In the genomic region with DNA sequence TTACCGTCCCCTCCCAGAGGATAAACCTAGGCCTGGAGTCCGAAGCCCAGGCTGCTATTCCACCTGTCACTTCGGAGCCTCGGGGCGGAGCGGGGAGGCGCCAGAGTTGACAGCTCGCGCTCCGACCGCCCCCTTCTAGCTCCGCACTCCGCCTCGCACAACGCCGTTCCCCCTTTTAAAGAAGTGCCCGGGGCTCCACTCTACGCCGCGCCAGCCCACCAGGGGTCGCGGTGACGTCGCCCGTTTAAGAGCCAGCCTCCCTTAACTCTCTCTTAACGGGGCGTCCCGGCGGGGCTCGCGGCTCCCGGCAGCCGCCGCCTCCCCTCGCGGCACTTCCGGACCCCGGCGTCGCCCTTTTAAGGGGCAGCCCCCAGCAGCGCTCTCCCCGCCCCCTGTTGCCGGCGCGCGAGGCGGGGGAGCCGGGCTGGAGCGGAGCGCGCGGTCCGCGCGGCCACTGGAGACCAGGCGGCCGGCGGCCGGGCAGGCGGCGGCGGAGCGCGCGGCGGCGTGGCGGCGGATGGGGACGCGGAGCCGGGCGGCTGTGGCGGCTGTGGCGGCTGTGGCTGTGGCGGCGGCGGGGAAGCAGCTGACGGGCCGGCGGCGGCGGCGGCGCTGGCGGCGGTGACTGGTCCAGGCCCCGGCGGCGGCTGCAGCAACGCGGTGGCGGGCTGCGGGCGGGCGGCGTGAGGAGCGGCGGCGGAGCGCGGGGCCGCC, we compare ENCODE assay signal across 8 cellular contexts.
DNase-seq lines count a peak whose midpoint lies in the region; ATAC-seq lines count a peak whose summit lies in the region.

TSS of gene INAFM2 (plus strand) at position 454 of the 714 bp plus-strand sequence. CDS start 364 bp downstream, outside the sequence.

- H3K27ac Mint-ChIP-seq in memory B cell, result peak within 1 kb of the TSS; percentile 3

- H3K4me1 ChIP-seq in effector memory CD4-positive, alpha-beta T cell (ENCODE audit: control insufficient read depth, insufficient read depth, low read length, poor library complexity, severe bottlenecking), result peaks cover 7% of the 10 kb centered on the region

- DNase-seq in COLO668 (lab: John Stamatoyannopoulos, UW; ENCODE audit: unreplicated experiment) (peak; percentile 98), HS-27A (ENCODE audit: low read depth) (peak; percentile 76), memory B cell (ENCODE audit: low spot score in 2 of 2) (peak; percentile 82)
- peak; percentile 91 for DNase-seq in NK-92 treated with Interleukin-12 subunit alpha and Interleukin-12 subunit beta, amount 100 ng/mL, for 24 hours (lab: John Stamatoyannopoulos, UW)
- DNase-seq in activated CD8-positive, alpha-beta memory T cell treated with anti-CD3 and anti-CD28 coated beads for 24 hours, result peak; percentile 96
- DNase-seq in effector memory CD4-positive, alpha-beta T cell, result peak; percentile 82 to 84 (median 82)
- DNase-seq in stimulated activated CD8-positive, alpha-beta memory T cell treated with anti-CD3 and anti-CD28 coated beads, Interleukin-12 subunit alpha, Interleukin-12 subunit beta, amount 100 ng/mL, for 24 hours (ENCODE audit: extremely low read depth), result peak; percentile 79

- ATAC-seq in GM19467 (IDR thresholded peaks at IDR 0.05; ENCODE audit: unreplicated experiment) (peak; percentile 89), memory B cell (ENCODE audit: low read depth) (peak; percentile 88)

- peaks cover 3% of the 10 kb centered on the region for H3K27me3 Mint-ChIP-seq in memory B cell

- H3K27me3 ChIP-seq in effector memory CD4-positive, alpha-beta T cell (replicated peaks; ENCODE audit: control insufficient read depth, insufficient read depth, low read length, poor library complexity, severe bottlenecking), result no peaks in the 10 kb centered on the region

- H3K27ac ChIP-seq in effector memory CD4-positive, alpha-beta T cell (ENCODE audit: insufficient read depth, low read length, poor library complexity, severe bottlenecking), result peak within 1 kb of the TSS; percentile 59

- H3K4me3 ChIP-seq in effector memory CD4-positive, alpha-beta T cell (ENCODE audit: insufficient read depth, low read depth, low read length, poor library complexity, severe bottlenecking), result peak within 1 kb of the TSS; percentile 48

- H3K36me3 Mint-ChIP-seq in memory B cell, result no peaks in the 10 kb centered on the region

- no peaks in the 10 kb centered on the region for H3K9me3 ChIP-seq in effector memory CD4-positive, alpha-beta T cell (ENCODE audit: control insufficient read depth, low read length)

- H3K4me1 Mint-ChIP-seq in memory B cell, result peaks cover 24% of the 10 kb centered on the region

- peak within 1 kb of the TSS; percentile 67 for H3K4me3 Mint-ChIP-seq in memory B cell

- H3K36me3 ChIP-seq in effector memory CD4-positive, alpha-beta T cell (ENCODE audit: control insufficient read depth, insufficient read depth, low read length), result no peaks in the 10 kb centered on the region

- H3K9me3 Mint-ChIP-seq in memory B cell, result no peaks in the 10 kb centered on the region

Comparison
In these comparisons a context has a peak if more than half of its experiments do, and no peak if none do; other contexts are left out.
1. Peak in every context shown above with its lines: DNase-seq, ATAC-seq, H3K4me3 ChIP-seq and H3K27ac ChIP-seq.